8 cellular contexts compared by ENCODE assay signal in the genomic region with DNA sequence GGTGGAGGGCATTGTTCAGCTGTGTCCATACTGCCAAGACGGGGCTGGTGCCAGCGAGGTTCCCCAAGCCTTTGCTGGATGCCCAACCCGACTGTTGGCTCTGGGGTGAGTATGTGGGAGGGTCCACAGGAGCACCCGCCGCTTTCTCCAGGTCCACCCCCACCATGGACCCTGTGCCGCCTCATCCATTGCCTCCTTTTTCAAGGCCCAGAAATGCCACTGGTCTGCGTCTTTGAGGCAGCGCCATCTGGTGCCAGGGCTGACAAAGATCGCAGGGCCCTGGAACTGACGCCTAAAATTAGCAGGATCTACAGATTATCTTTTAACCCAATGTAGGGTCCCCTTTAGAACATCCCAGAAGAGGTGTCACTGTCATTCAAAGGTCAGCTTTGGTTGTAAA. TPM values are rescaled to one million over a fixed set of nuclear protein-coding genes. Genes with fewer than 3 reads are reported as not detected.
DNase-seq lines count a peak whose midpoint lies in the region; ATAC-seq and TF ChIP-seq lines count a peak whose summit lies in the region.

No MANE protein-coding gene starts in this region.

- ATAC-seq in DND-41 (ENCODE audit: insufficient read depth, low read depth): 0 out of 3 replicates have a peak, but pooled peaks have one; percentile 40
- ATAC-seq in activated naive CD8-positive, alpha-beta T cell treated with anti-CD3 and anti-CD28 coated beads, Interleukin-2, amount 50 U/mL, for 24 hours: no peak

- H3K9me3 Mint-ChIP-seq in activated naive CD8-positive, alpha-beta T cell treated with anti-CD3 and anti-CD28 coated beads for 36 hours: no peaks in the 10 kb centered on the region
- H3K9me3 Mint-ChIP-seq in activated naive CD8-positive, alpha-beta T cell treated with anti-CD3 and anti-CD28 coated beads, Interleukin-2, amount 50 U/mL, for 24 hours: no peaks in the 10 kb centered on the region

- no peaks in the 10 kb centered on the region for H3K36me3 ChIP-seq in DND-41 (ENCODE audit: insufficient read depth, low read length)
- peaks cover 49% of the 10 kb centered on the region for H3K36me3 ChIP-seq in osteoblast (ENCODE audit: insufficient read depth, low read length)
- no peaks in the 10 kb centered on the region for H3K36me3 ChIP-seq in effector memory CD4-positive, alpha-beta T cell (ENCODE audit: control insufficient read depth, insufficient read depth, low read length)

- H3K27me3 ChIP-seq in DND-41 (ENCODE audit: insufficient read depth, low read length, poor library complexity): no peaks in the 10 kb centered on the region
- no peaks in the 10 kb centered on the region for H3K27me3 ChIP-seq in osteoblast (ENCODE audit: insufficient read depth, low read length)
- peaks cover under 1% of the 10 kb centered on the region for H3K27me3 ChIP-seq in effector memory CD4-positive, alpha-beta T cell (replicated peaks; ENCODE audit: control insufficient read depth, insufficient read depth, low read length, poor library complexity, severe bottlenecking)

- TF ChIP-seq CTCF in DND-41 (IDR thresholded peaks at IDR 0.05; ENCODE audit: borderline replicate concordance, extremely low read depth, low read length, poor library complexity, severe bottlenecking) (peak; percentile 64), LNCaP clone FGC (IDR thresholded peaks at IDR 0.05; ENCODE audit: control insufficient read depth, extremely low read depth, insufficient read depth) (peak; percentile 58), osteoblast (IDR thresholded peaks at IDR 0.05; ENCODE audit: extremely low read depth, low read depth, low read length) (peak; percentile 56)

- no peak overlapping the region for H3K27ac Mint-ChIP-seq in activated naive CD8-positive, alpha-beta T cell treated with anti-CD3 and anti-CD28 coated beads for 36 hours
- no peak overlapping the region for H3K27ac Mint-ChIP-seq in activated naive CD8-positive, alpha-beta T cell treated with anti-CD3 and anti-CD28 coated beads, Interleukin-2, amount 50 U/mL, for 24 hours

- no peaks in the 10 kb centered on the region for H3K9me3 ChIP-seq in DND-41 (ENCODE audit: insufficient read depth, low read length, severe bottlenecking)
- H3K9me3 ChIP-seq in osteoblast (ENCODE audit: low read depth, low read length): no peaks in the 10 kb centered on the region
- no peaks in the 10 kb centered on the region for H3K9me3 ChIP-seq in effector memory CD4-positive, alpha-beta T cell (ENCODE audit: control insufficient read depth, low read length)

- no peaks in the 10 kb centered on the region for H3K79me2 ChIP-seq in DND-41 (ENCODE audit: insufficient read depth, low read length)
- H3K79me2 ChIP-seq in osteoblast (ENCODE audit: insufficient read depth, low read length): peaks cover 100% of the 10 kb centered on the region

- H3K4me3 ChIP-seq in DND-41 (ENCODE audit: low read depth in 1 of 2, low read length in 2 of 2) (no peak overlapping the region), LNCaP clone FGC (ENCODE audit: low read depth, low read length) (no peak overlapping the region), osteoblast (ENCODE audit: insufficient read depth, low read length) (no peak overlapping the region)
- H3K4me3 ChIP-seq in effector memory CD4-positive, alpha-beta T cell (ENCODE audit: insufficient read depth, low read depth, low read length, poor library complexity, severe bottlenecking): no peak overlapping the region

- no peak overlapping the region for H3K4me2 ChIP-seq in DND-41 (ENCODE audit: insufficient read depth, low read length)
- H3K4me2 ChIP-seq in osteoblast (ENCODE audit: insufficient read depth, low read length): no peak overlapping the region

- no peak overlapping the region for H3K4me3 Mint-ChIP-seq in activated naive CD8-positive, alpha-beta T cell treated with anti-CD3 and anti-CD28 coated beads for 36 hours
- H3K4me3 Mint-ChIP-seq in activated naive CD8-positive, alpha-beta T cell treated with anti-CD3 and anti-CD28 coated beads, Interleukin-2, amount 50 U/mL, for 24 hours: no peak overlapping the region

- H3K27ac ChIP-seq in DND-41 (ENCODE audit: low read length) (no peak overlapping the region), osteoblast (ENCODE audit: low read depth, low read length) (no peak overlapping the region)
- no peak overlapping the region for H3K27ac ChIP-seq in effector memory CD4-positive, alpha-beta T cell (ENCODE audit: insufficient read depth, low read length, poor library complexity, severe bottlenecking)

- H2AFZ ChIP-seq in DND-41 (ENCODE audit: low read depth, low read length) (no peak overlapping the region), osteoblast (ENCODE audit: low read length) (no peak overlapping the region)

- peaks cover 11% of the 10 kb centered on the region for H3K27me3 Mint-ChIP-seq in activated naive CD8-positive, alpha-beta T cell treated with anti-CD3 and anti-CD28 coated beads for 36 hours
- peaks cover 12% of the 10 kb centered on the region for H3K27me3 Mint-ChIP-seq in activated naive CD8-positive, alpha-beta T cell treated with anti-CD3 and anti-CD28 coated beads, Interleukin-2, amount 50 U/mL, for 24 hours

- no peak overlapping the region for H3K9ac ChIP-seq in DND-41 (ENCODE audit: low read depth, low read length)

- no peaks in the 10 kb centered on the region for H3K36me3 Mint-ChIP-seq in activated naive CD8-positive, alpha-beta T cell treated with anti-CD3 and anti-CD28 coated beads for 36 hours
- H3K36me3 Mint-ChIP-seq in activated naive CD8-positive, alpha-beta T cell treated with anti-CD3 and anti-CD28 coated beads, Interleukin-2, amount 50 U/mL, for 24 hours (ENCODE audit: low read depth): no peaks in the 10 kb centered on the region

- H4K20me1 ChIP-seq in DND-41 (ENCODE audit: insufficient read depth, low read length): peaks cover 3% of the 10 kb centered on the region; the same call in 1 of the 2 replicates
- H4K20me1 ChIP-seq in osteoblast (ENCODE audit: insufficient read depth, low read length): peaks cover 33% of the 10 kb centered on the region

- H3K4me1 Mint-ChIP-seq in activated naive CD8-positive, alpha-beta T cell treated with anti-CD3 and anti-CD28 coated beads for 36 hours: peaks cover 2% of the 10 kb centered on the region
- H3K4me1 Mint-ChIP-seq in activated naive CD8-positive, alpha-beta T cell treated with anti-CD3 and anti-CD28 coated beads, Interleukin-2, amount 50 U/mL, for 24 hours: peaks cover 1% of the 10 kb centered on the region

- H3K4me1 ChIP-seq in DND-41 (ENCODE audit: insufficient read depth, low read length) (no peaks in the 10 kb centered on the region), osteoblast (ENCODE audit: insufficient read depth, low read length) (peaks cover 73% of the 10 kb centered on the region)
- no peaks in the 10 kb centered on the region for H3K4me1 ChIP-seq in effector memory CD4-positive, alpha-beta T cell (ENCODE audit: control insufficient read depth, insufficient read depth, low read length, poor library complexity, severe bottlenecking)

- DNase-seq in DND-41: peak; percentile 24
- DNase-seq in LNCaP clone FGC (ENCODE audit: low read depth): no peak
- peak; percentile 71 for DNase-seq in cerebellar cortex (ENCODE audit: low spot score)
- peak; percentile 51 for DNase-seq in osteoblast (ENCODE audit: insufficient read length, low spot score, missing footprints)
- no peak for DNase-seq in activated naive CD8-positive, alpha-beta T cell treated with anti-CD3 and anti-CD28 coated beads for 36 hours
- no peak for DNase-seq in cortex of kidney (lab: John Stamatoyannopoulos, UW)
- DNase-seq in activated naive CD8-positive, alpha-beta T cell treated with anti-CD3 and anti-CD28 coated beads, Interleukin-2, amount 50 U/mL, for 24 hours: no peak
- no peak for DNase-seq in effector memory CD4-positive, alpha-beta T cell

RNA-seq across cellular contexts. Expression of gene NFIX, which starts 34.6 kb away (rescaled TPM):
- total RNA-seq in osteoblast: 114 and 122 TPM in 2 replicates
- 1 to 10 TPM; 6.3 to 8.7 TPM for total RNA-seq in activated naive CD8-positive, alpha-beta T cell treated with anti-CD3 and anti-CD28 coated beads for 36 hours

Comparison
In these comparisons a context has a peak if more than half of its experiments do, and no peak if none do; other contexts are left out.
1. DNase-seq: peak in DND-41 (single experiment), cerebellar cortex (single experiment) and osteoblast (single experiment); none in LNCaP clone FGC (single experiment), activated naive CD8-positive, alpha-beta T cell treated with anti-CD3 and anti-CD28 coated beads for 36 hours (single experiment), cortex of kidney (single experiment), activated naive CD8-positive, alpha-beta T cell treated with anti-CD3 and anti-CD28 coated beads, Interleukin-2, amount 50 U/mL, for 24 hours (single experiment) and effector memory CD4-positive, alpha-beta T cell (0 of 3).
2. RNA of gene NFIX, which starts 34.6 kb away (total RNA-seq): 114 to 122 TPM in osteoblast; 6.3 to 8.7 TPM in activated naive CD8-positive, alpha-beta T cell treated with anti-CD3 and anti-CD28 coated beads for 36 hours; every median in the first group is over 10 times any median in the second.
3. Peak in every context shown above with its lines, with median percentiles within 50 percentile points of each other: CTCF ChIP-seq.